Comparison of ENCODE assay signal across 19 cellular contexts in the genomic region with DNA sequence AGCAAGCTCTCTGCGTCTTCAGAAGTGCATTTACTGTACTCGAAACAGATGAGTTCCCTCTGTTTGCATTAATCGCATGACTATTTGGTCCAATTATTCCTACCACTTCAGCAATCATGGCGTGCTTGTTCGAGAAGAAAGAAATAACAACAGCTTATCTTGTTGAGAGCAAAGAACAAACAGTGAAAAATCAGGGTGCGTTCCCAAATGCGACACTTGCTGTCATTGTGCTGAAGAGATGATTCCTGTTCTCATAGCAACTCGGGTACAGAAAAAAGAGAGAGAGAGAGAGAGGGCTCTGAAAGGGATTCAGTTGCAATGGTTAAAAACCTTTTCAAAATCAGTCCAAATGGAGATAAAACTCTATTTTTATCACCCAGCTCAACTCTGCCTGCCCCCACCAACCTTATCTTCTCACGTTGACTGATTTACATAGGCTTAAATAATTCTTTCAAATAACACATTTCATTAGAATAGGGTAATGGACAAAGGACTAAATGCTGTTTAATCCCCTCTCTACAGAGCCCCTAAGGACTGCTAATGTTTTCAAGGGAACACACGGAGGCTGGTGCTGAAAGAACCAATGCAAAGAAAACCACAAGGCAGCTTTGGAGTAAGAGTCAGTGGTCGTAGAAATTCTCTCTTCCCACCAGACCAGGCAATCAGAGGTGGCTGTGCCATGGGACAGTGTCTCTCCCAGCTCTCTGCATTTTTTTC.
DNase-seq lines count a peak whose midpoint lies in the region; ATAC-seq and TF ChIP-seq lines count a peak whose summit lies in the region.
"Had no signal": no experiment of that assay in that cellular context is flagged by ENCODE, and none has a peak within 500 bp of the region (broad histone marks: within the 10 kb centered on the region; RNA-seq: fewer than 3 reads in every experiment).

No MANE protein-coding gene starts in this region.

- TF ChIP-seq CTCF in endodermal cell (conservative IDR thresholded peaks at IDR 0.05) (no peak), body of pancreas (IDR thresholded peaks at IDR 0.05) (no peak)

- peaks cover 7% of the 10 kb centered on the region for H3K9me3 Mint-ChIP-seq in endodermal cell
- H3K9me3 Mint-ChIP-seq: activated CD4-positive, alpha-beta memory T cell treated with anti-CD3 and anti-CD28 coated beads for 36 hours; stimulated activated effector memory CD8-positive, alpha-beta T cell treated with anti-CD3 and anti-CD28 coated beads, Interleukin-12 subunit alpha, Interleukin-12 subunit beta, amount 100 ng/mL, for 72 hours had no signal

- peaks cover 31% of the 10 kb centered on the region for H3K4me1 Mint-ChIP-seq in endodermal cell
- H3K4me1 Mint-ChIP-seq: naive thymus-derived CD4-positive, alpha-beta T cell; stimulated activated effector memory CD8-positive, alpha-beta T cell treated with anti-CD3 and anti-CD28 coated beads, Interleukin-12 subunit alpha, Interleukin-12 subunit beta, amount 100 ng/mL, for 72 hours had no signal

- DNase-seq in HAP-1 (ENCODE audit: low spot score in 2 of 2), result peak; percentile 59 to 92
- peak; percentile 83 for DNase-seq in NCI-H187 treated with DMSO at 0.1 percent for 48 hours (lab: John Stamatoyannopoulos, UW)
- DNase-seq in endodermal cell, result no peak
- peak; percentile 32 for DNase-seq in superior temporal gyrus (ENCODE audit: extremely low spot score)
- no peak for DNase-seq in effector CD8-positive, alpha-beta T cell (lab: John Stamatoyannopoulos, UW)
- DNase-seq in body of pancreas, result no peak
- DNase-seq in NCI-H1048 (lab: John Stamatoyannopoulos, UW), result no peak
- DNase-seq: activated CD4-positive, alpha-beta memory T cell treated with anti-CD3 and anti-CD28 coated beads for 36 hours; cerebellar nuclear complex; GM23248; KBM-7; left lung; MG63; naive thymus-derived CD4-positive, alpha-beta T cell; NCI-H2029; SHP77 treated with DMSO at 0.1 percent for 48 hours had no signal

- no peak overlapping the region for H3K27ac Mint-ChIP-seq in endodermal cell
- H3K27ac Mint-ChIP-seq: activated CD4-positive, alpha-beta memory T cell treated with anti-CD3 and anti-CD28 coated beads for 36 hours; naive thymus-derived CD4-positive, alpha-beta T cell; stimulated activated effector memory CD8-positive, alpha-beta T cell treated with anti-CD3 and anti-CD28 coated beads, Interleukin-12 subunit alpha, Interleukin-12 subunit beta, amount 100 ng/mL, for 72 hours had no signal

- intact Hi-C loops in body of pancreas (cut with DNase I), result no loop called here

- no peak for TF ChIP-seq POLR2A in body of pancreas (IDR thresholded peaks at IDR 0.05)

- peaks cover 78% of the 10 kb centered on the region for H3K27me3 Mint-ChIP-seq in endodermal cell (ENCODE audit: insufficient read depth)

- H3K36me3 ChIP-seq in HAP-1 (replicated peaks) (no peaks in the 10 kb centered on the region), endodermal cell (ENCODE audit: control insufficient read depth, insufficient read depth, low read length) (no peaks in the 10 kb centered on the region), body of pancreas (replicated peaks in 1 of 2; ENCODE audit: insufficient read depth in 1 of 2, low read depth in 2 of 2) (no peaks in the 10 kb centered on the region)
- H3K36me3 ChIP-seq: left lung, MG63, vagina had no signal

- peak overlapping the region; percentile 6 for H3K4me3 Mint-ChIP-seq in endodermal cell
- H3K4me3 Mint-ChIP-seq: activated CD4-positive, alpha-beta memory T cell treated with anti-CD3 and anti-CD28 coated beads for 36 hours; naive thymus-derived CD4-positive, alpha-beta T cell; stimulated activated effector memory CD8-positive, alpha-beta T cell treated with anti-CD3 and anti-CD28 coated beads, Interleukin-12 subunit alpha, Interleukin-12 subunit beta, amount 100 ng/mL, for 72 hours had no signal

- H3K27me3 ChIP-seq in HAP-1 (ENCODE audit: low read depth) (no peaks in the 10 kb centered on the region), endodermal cell (ENCODE audit: control insufficient read depth, insufficient read depth, low read length, poor library complexity, severe bottlenecking) (peaks cover 82% of the 10 kb centered on the region), body of pancreas (no peaks in the 10 kb centered on the region)
- H3K27me3 ChIP-seq: MG63, vagina had no signal

- no peak overlapping the region for H3K9ac ChIP-seq in endodermal cell (ENCODE audit: extremely low read depth, low read length, poor library complexity, severe bottlenecking)
- H3K9ac ChIP-seq: GM23248 had no signal

- H3K4me1 ChIP-seq in HAP-1 (peaks cover 28% of the 10 kb centered on the region), endodermal cell (ENCODE audit: control insufficient read depth, insufficient read depth, low read length) (peaks cover 10% of the 10 kb centered on the region), body of pancreas (no peaks in the 10 kb centered on the region)
- H3K4me1 ChIP-seq: left lung had no signal

- ATAC-seq in body of pancreas, result no peak
- ATAC-seq: naive thymus-derived CD4-positive, alpha-beta T cell; Panc1; stimulated activated effector memory CD8-positive, alpha-beta T cell treated with anti-CD3 and anti-CD28 coated beads, Interleukin-12 subunit alpha, Interleukin-12 subunit beta, amount 100 ng/mL, for 72 hours had no signal

- H3K4me3 ChIP-seq in HAP-1 (no peak overlapping the region), endodermal cell (ENCODE audit: low read length) (peak overlapping the region; percentile 22), body of pancreas (no peak overlapping the region)
- H3K4me3 ChIP-seq: GM23248, left lung, MG63, vagina had no signal

- H3K36me3 Mint-ChIP-seq in endodermal cell (ENCODE audit: low read depth), result no peaks in the 10 kb centered on the region
- H3K36me3 Mint-ChIP-seq: activated CD4-positive, alpha-beta memory T cell treated with anti-CD3 and anti-CD28 coated beads for 36 hours; naive thymus-derived CD4-positive, alpha-beta T cell; stimulated activated effector memory CD8-positive, alpha-beta T cell treated with anti-CD3 and anti-CD28 coated beads, Interleukin-12 subunit alpha, Interleukin-12 subunit beta, amount 100 ng/mL, for 72 hours had no signal

- 69 to 89% methylated on average over 8 to 11 of the region's 11 CpGs for WGBS in endodermal cell (ENCODE audit: insufficient coverage in 1 of 2, insufficient read length in 1 of 2), 2 experiments
- WGBS in body of pancreas, 2 donors, result 22% methylated on average over 11 of the region's 11 CpGs

- in situ Hi-C loops in HAP-1 (cut with MboI; ENCODE audit: low sequenced_read_pairs), result no loop called here

- H3K9me3 ChIP-seq in HAP-1 (no peaks in the 10 kb centered on the region), endodermal cell (ENCODE audit: control insufficient read depth, low read length) (peaks cover 3% of the 10 kb centered on the region), body of pancreas (no peaks in the 10 kb centered on the region)
- H3K9me3 ChIP-seq: left lung, MG63, vagina had no signal

- H3K27ac ChIP-seq in endodermal cell (ENCODE audit: low read depth, low read length), result no peak overlapping the region
- no peak overlapping the region for H3K27ac ChIP-seq in body of pancreas
- H3K27ac ChIP-seq: GM23248, left lung, vagina had no signal

Comparison
In these comparisons a context has a peak if more than half of its experiments do, and no peak if none do; other contexts are left out.
1. DNase-seq: peak in HAP-1 (2 of 2), NCI-H187 treated with DMSO at 0.1 percent for 48 hours (single experiment) and superior temporal gyrus (single experiment); none in endodermal cell (single experiment), effector CD8-positive, alpha-beta T cell (single experiment), body of pancreas (0 of 4) and NCI-H1048 (single experiment).